Comparison of ENCODE assay signal across 1 cellular context in the genomic region with DNA sequence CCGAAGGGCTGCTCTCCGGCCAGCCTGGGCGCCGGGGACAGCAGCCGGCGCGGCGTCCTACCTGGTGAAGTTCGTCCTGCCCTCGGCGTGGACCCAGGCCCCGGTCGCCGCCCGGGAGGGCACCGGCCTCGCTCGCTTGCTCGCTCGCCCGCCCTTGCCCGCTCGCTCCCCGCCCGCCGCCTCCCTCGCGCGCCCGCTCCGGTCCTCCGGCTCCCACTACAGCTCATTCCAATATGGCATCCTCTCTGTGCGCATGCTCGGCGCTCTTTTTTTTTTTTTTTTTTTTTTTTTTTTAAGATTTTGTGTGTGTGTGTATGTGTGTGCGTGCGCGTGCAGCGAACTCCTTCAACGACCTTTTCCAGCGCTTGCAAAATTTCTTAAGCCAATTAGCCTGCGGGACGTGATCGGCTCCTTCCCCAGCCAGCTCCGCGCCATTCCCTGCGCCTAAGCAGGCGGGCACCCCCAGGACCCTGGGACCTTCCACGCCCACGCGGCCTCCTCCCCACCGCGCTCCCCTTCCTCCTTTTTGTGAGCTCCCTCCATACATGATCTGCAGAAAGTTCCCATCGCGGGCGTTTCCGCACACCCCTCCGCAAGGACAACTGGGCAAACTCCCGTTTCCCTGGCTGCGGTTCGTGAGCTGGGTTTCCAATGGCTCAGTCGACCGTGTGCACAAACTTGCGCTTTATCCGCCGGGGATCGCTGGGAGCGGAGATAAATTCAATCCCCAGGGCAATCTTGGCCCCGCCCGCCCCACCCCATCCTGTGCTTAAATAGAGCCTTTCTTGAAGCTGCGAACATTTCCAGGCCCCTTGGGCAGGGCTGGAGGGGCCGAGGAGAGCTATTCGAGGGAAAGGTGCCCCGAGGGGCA.
A peak's percentile ranks its signal among the peaks of the same experiment; 100 is the strongest.
TF ChIP-seq lines count a peak whose summit lies in the region.

A gene (minus strand): TSS at position 235 of the 871 bp plus-strand sequence. CDS start 29,136 bp downstream, outside the sequence.

TF ChIP-seq in GM12878, 131 proteins besides CTCF, POLR2A, EP300 and RAD21:
- TF ChIP-seq, protein P1, sequence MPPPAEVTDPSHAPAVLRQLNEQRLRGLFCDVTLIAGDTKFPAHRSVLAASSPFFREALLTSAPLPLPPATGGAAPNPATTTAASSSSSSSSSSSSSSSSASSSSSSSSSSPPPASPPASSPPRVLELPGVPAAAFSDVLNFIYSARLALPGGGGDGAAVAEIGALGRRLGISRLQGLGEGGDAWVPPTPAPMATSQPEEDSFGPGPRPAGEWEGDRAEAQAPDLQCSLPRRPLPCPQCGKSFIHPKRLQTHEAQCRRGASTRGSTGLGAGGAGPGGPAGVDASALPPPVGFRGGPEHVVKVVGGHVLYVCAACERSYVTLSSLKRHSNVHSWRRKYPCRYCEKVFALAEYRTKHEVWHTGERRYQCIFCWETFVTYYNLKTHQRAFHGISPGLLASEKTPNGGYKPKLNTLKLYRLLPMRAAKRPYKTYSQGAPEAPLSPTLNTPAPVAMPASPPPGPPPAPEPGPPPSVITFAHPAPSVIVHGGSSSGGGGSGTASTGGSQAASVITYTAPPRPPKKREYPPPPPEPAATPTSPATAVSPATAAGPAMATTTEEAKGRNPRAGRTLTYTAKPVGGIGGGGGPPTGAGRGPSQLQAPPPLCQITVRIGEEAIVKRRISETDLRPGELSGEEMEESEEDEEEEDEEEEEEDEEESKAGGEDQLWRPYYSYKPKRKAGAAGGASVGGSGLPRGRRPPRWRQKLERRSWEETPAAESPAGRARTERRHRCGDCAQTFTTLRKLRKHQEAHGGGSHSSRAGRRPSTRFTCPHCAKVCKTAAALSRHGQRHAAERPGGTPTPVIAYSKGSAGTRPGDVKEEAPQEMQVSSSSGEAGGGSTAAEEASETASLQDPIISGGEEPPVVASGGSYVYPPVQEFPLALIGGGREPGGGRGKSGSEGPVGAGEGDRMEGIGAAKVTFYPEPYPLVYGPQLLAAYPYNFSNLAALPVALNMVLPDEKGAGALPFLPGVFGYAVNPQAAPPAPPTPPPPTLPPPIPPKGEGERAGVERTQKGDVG (CRISPR knock-in tag; IDR thresholded peaks at IDR 0.05): no peak
- TF ChIP-seq, protein P2, sequence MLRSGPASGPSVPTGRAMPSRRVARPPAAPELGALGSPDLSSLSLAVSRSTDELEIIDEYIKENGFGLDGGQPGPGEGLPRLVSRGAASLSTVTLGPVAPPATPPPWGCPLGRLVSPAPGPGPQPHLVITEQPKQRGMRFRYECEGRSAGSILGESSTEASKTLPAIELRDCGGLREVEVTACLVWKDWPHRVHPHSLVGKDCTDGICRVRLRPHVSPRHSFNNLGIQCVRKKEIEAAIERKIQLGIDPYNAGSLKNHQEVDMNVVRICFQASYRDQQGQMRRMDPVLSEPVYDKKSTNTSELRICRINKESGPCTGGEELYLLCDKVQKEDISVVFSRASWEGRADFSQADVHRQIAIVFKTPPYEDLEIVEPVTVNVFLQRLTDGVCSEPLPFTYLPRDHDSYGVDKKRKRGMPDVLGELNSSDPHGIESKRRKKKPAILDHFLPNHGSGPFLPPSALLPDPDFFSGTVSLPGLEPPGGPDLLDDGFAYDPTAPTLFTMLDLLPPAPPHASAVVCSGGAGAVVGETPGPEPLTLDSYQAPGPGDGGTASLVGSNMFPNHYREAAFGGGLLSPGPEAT (IDR thresholded peaks at IDR 0.05; ENCODE audit: low read depth): peak; percentile 16; the same call in 1 of the 2 replicates
- TF ChIP-seq ASH2L (IDR thresholded peaks at IDR 0.05; ENCODE audit: borderline replicate concordance, low read depth) (no peak), TAF1 (IDR thresholded peaks at IDR 0.05; ENCODE audit: borderline replicate concordance, low read depth, low read length) (peak; percentile 63; the same call in 1 of the 2 replicates), IKZF2 (IDR thresholded peaks at IDR 0.05) (peak; percentile 57 to 64), TCF12 (IDR thresholded peaks at IDR 0.05; ENCODE audit: low read depth, low read length) (no peak), NR2F1 (conservative IDR thresholded peaks at IDR 0.05) (0 out of 2 replicates have a peak, but pooled peaks have one; percentile 41), CREB1 (IDR thresholded peaks at IDR 0.05; ENCODE audit: low read depth) (peak; percentile 23; the same call in 1 of the 2 replicates), MYC (IDR thresholded peaks at IDR 0.05; ENCODE audit: insufficient read depth, insufficient read length, insufficient replicate concordance, low read length, severe bottlenecking) (no peak), RUNX3 (IDR thresholded peaks at IDR 0.05; ENCODE audit: low read length) (0 out of 2 replicates have a peak, but pooled peaks have one; percentile 8), IKZF1 (conservative IDR thresholded peaks at IDR 0.05) (peak; percentile 76), NRF1 (conservative IDR thresholded peaks at IDR 0.05; ENCODE audit: low read depth, low read length) (peak; percentile 63), YBX1 (IDR thresholded peaks at IDR 0.05) (no peak), RBBP5 (conservative IDR thresholded peaks at IDR 0.05) (no peak), ZNF384 (IDR thresholded peaks at IDR 0.05; ENCODE audit: borderline replicate concordance, low read depth, low read length) (peak; percentile 100), HDAC6 (IDR thresholded peaks at IDR 0.05; ENCODE audit: unreplicated experiment) (no peak), MXI1 (IDR thresholded peaks at IDR 0.05; ENCODE audit: low read depth, low read length) (peak; percentile 39; the same call in 1 of the 2 replicates), DPF2 (IDR thresholded peaks at IDR 0.05) (no peak), CBX5 (IDR thresholded peaks at IDR 0.05; ENCODE audit: low read depth) (0 out of 2 replicates have a peak, but pooled peaks have one; percentile 14), KDM1A (IDR thresholded peaks at IDR 0.05; ENCODE audit: borderline replicate concordance) (no peak), CREM (IDR thresholded peaks at IDR 0.05; ENCODE audit: low read depth) (0 out of 2 replicates have a peak, but pooled peaks have one; percentile 33), BHLHE40 (IDR thresholded peaks at IDR 0.05; ENCODE audit: borderline replicate concordance in 1 of 2, low read depth in 2 of 2, low read length in 1 of 2) (peak; percentile 46 to 52; a peak in 2 of 4 replicates), ATF7 (IDR thresholded peaks at IDR 0.05; ENCODE audit: low read depth) (peak; percentile 32; the same call in 1 of the 2 replicates), SMAD1 (IDR thresholded peaks at IDR 0.05; ENCODE audit: low read depth, partially characterized antibody) (no peak), YY1 (IDR thresholded peaks at IDR 0.05; ENCODE audit: low read depth, low read length) (peak; percentile 91), EGR1 (IDR thresholded peaks at IDR 0.05; ENCODE audit: borderline replicate concordance in 1 of 2, low read depth in 2 of 2, low read length in 2 of 2) (peak in 1 of 2 experiments; percentile 83; a peak in 2 of 3 replicates), GATAD2B (conservative IDR thresholded peaks at IDR 0.05; ENCODE audit: low read depth) (peak; percentile 50; the same call in 1 of the 2 replicates), NBN (IDR thresholded peaks at IDR 0.05) (peak; percentile 65; the same call in 1 of the 2 replicates)
- TF ChIP-seq, protein P3, sequence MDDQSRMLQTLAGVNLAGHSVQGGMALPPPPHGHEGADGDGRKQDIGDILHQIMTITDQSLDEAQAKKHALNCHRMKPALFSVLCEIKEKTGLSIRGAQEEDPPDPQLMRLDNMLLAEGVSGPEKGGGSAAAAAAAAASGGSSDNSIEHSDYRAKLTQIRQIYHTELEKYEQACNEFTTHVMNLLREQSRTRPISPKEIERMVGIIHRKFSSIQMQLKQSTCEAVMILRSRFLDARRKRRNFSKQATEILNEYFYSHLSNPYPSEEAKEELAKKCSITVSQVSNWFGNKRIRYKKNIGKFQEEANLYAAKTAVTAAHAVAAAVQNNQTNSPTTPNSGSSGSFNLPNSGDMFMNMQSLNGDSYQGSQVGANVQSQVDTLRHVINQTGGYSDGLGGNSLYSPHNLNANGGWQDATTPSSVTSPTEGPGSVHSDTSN (IDR thresholded peaks at IDR 0.05; ENCODE audit: insufficient replicate concordance, low read depth, low read length): no peak
- TF ChIP-seq, protein P4, sequence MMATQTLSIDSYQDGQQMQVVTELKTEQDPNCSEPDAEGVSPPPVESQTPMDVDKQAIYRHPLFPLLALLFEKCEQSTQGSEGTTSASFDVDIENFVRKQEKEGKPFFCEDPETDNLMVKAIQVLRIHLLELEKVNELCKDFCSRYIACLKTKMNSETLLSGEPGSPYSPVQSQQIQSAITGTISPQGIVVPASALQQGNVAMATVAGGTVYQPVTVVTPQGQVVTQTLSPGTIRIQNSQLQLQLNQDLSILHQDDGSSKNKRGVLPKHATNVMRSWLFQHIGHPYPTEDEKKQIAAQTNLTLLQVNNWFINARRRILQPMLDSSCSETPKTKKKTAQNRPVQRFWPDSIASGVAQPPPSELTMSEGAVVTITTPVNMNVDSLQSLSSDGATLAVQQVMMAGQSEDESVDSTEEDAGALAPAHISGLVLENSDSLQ (IDR thresholded peaks at IDR 0.05): no peak
- TF ChIP-seq, protein P5, sequence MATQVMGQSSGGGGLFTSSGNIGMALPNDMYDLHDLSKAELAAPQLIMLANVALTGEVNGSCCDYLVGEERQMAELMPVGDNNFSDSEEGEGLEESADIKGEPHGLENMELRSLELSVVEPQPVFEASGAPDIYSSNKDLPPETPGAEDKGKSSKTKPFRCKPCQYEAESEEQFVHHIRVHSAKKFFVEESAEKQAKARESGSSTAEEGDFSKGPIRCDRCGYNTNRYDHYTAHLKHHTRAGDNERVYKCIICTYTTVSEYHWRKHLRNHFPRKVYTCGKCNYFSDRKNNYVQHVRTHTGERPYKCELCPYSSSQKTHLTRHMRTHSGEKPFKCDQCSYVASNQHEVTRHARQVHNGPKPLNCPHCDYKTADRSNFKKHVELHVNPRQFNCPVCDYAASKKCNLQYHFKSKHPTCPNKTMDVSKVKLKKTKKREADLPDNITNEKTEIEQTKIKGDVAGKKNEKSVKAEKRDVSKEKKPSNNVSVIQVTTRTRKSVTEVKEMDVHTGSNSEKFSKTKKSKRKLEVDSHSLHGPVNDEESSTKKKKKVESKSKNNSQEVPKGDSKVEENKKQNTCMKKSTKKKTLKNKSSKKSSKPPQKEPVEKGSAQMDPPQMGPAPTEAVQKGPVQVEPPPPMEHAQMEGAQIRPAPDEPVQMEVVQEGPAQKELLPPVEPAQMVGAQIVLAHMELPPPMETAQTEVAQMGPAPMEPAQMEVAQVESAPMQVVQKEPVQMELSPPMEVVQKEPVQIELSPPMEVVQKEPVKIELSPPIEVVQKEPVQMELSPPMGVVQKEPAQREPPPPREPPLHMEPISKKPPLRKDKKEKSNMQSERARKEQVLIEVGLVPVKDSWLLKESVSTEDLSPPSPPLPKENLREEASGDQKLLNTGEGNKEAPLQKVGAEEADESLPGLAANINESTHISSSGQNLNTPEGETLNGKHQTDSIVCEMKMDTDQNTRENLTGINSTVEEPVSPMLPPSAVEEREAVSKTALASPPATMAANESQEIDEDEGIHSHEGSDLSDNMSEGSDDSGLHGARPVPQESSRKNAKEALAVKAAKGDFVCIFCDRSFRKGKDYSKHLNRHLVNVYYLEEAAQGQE (IDR thresholded peaks at IDR 0.05; ENCODE audit: low read depth, low read length): no peak
- TF ChIP-seq, protein P6, sequence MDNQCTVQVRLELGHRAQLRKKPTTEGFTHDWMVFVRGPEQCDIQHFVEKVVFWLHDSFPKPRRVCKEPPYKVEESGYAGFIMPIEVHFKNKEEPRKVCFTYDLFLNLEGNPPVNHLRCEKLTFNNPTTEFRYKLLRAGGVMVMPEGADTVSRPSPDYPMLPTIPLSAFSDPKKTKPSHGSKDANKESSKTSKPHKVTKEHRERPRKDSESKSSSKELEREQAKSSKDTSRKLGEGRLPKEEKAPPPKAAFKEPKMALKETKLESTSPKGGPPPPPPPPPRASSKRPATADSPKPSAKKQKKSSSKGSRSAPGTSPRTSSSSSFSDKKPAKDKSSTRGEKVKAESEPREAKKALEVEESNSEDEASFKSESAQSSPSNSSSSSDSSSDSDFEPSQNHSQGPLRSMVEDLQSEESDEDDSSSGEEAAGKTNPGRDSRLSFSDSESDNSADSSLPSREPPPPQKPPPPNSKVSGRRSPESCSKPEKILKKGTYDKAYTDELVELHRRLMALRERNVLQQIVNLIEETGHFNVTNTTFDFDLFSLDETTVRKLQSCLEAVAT (IDR thresholded peaks at IDR 0.05): 0 out of 2 replicates have a peak, but pooled peaks have one; percentile 19
- TF ChIP-seq, protein P7, sequence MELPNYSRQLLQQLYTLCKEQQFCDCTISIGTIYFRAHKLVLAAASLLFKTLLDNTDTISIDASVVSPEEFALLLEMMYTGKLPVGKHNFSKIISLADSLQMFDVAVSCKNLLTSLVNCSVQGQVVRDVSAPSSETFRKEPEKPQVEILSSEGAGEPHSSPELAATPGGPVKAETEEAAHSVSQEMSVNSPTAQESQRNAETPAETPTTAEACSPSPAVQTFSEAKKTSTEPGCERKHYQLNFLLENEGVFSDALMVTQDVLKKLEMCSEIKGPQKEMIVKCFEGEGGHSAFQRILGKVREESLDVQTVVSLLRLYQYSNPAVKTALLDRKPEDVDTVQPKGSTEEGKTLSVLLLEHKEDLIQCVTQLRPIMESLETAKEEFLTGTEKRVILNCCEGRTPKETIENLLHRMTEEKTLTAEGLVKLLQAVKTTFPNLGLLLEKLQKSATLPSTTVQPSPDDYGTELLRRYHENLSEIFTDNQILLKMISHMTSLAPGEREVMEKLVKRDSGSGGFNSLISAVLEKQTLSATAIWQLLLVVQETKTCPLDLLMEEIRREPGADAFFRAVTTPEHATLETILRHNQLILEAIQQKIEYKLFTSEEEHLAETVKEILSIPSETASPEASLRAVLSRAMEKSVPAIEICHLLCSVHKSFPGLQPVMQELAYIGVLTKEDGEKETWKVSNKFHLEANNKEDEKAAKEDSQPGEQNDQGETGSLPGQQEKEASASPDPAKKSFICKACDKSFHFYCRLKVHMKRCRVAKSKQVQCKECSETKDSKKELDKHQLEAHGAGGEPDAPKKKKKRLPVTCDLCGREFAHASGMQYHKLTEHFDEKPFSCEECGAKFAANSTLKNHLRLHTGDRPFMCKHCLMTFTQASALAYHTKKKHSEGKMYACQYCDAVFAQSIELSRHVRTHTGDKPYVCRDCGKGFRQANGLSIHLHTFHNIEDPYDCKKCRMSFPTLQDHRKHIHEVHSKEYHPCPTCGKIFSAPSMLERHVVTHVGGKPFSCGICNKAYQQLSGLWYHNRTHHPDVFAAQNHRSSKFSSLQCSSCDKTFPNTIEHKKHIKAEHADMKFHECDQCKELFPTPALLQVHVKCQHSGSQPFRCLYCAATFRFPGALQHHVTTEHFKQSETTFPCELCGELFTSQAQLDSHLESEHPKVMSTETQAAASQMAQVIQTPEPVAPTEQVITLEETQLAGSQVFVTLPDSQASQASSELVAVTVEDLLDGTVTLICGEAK (IDR thresholded peaks at IDR 0.05; ENCODE audit: borderline replicate concordance): peak; percentile 30; the same call in 1 of the 2 replicates
- TF ChIP-seq, protein P8, sequence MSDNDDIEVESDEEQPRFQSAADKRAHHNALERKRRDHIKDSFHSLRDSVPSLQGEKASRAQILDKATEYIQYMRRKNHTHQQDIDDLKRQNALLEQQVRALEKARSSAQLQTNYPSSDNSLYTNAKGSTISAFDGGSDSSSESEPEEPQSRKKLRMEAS (IDR thresholded peaks at IDR 0.05; ENCODE audit: low read depth, low read length): peak; percentile 28
- TF ChIP-seq, protein P9, sequence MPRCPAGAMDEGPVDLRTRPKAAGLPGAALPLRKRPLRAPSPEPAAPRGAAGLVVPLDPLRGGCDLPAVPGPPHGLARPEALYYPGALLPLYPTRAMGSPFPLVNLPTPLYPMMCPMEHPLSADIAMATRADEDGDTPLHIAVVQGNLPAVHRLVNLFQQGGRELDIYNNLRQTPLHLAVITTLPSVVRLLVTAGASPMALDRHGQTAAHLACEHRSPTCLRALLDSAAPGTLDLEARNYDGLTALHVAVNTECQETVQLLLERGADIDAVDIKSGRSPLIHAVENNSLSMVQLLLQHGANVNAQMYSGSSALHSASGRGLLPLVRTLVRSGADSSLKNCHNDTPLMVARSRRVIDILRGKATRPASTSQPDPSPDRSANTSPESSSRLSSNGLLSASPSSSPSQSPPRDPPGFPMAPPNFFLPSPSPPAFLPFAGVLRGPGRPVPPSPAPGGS (IDR thresholded peaks at IDR 0.05; ENCODE audit: borderline replicate concordance, insufficient read depth, low read depth, low read length, poor library complexity, severe bottlenecking): no peak
